In genomic region chr10:78756604-78757442, GRCh38 we compare ENCODE assay signal across 8 cellular contexts.
DNase-seq lines count a peak whose midpoint lies in the region; ATAC-seq and TF ChIP-seq lines count a peak whose summit lies in the region.

No MANE protein-coding gene starts in this region.

- TF ChIP-seq CTCF in fibroblast of mammary gland (conservative IDR thresholded peaks at IDR 0.05; ENCODE audit: control insufficient read depth, insufficient read depth, low read depth, low read length): no peak

- no peaks in the 10 kb centered on the region for H3K36me3 Mint-ChIP-seq in natural killer cell treated with Interleukin-12 subunit alpha and Interleukin-12 subunit beta and Interleukin-15 and Interleukin-18, amount 100 ng/mL, for 72 hours

- H3K9me3 Mint-ChIP-seq in natural killer cell treated with Interleukin-12 subunit alpha and Interleukin-12 subunit beta and Interleukin-15 and Interleukin-18, amount 100 ng/mL, for 72 hours: no peaks in the 10 kb centered on the region

- DNase-seq in NK-92 treated with Interleukin-12 subunit alpha and Interleukin-12 subunit beta, amount 100 ng/mL, for 24 hours (lab: John Stamatoyannopoulos, UW): peak; percentile 47
- DNase-seq in NK-92 (lab: John Stamatoyannopoulos, UW; ENCODE audit: unreplicated experiment) (no peak), SW480 (ENCODE audit: low spot score) (peak; percentile 92), fibroblast of mammary gland (ENCODE audit: low read depth) (peak; percentile 97), ureter (ENCODE audit: low spot score) (peak; percentile 88)
- DNase-seq in natural killer cell treated with Interleukin-12 subunit alpha and Interleukin-12 subunit beta and Interleukin-15 and Interleukin-18, amount 100 ng/mL, for 72 hours (ENCODE audit: low spot score): peak; percentile 73

- H3K27me3 Mint-ChIP-seq in natural killer cell treated with Interleukin-12 subunit alpha and Interleukin-12 subunit beta and Interleukin-15 and Interleukin-18, amount 100 ng/mL, for 72 hours: peaks cover 27 to 44% of the 10 kb centered on the region in 2 donors

- H3K4me3 Mint-ChIP-seq in natural killer cell treated with Interleukin-12 subunit alpha and Interleukin-12 subunit beta and Interleukin-15 and Interleukin-18, amount 100 ng/mL, for 72 hours: peak overlapping the region; percentile 0

- ATAC-seq in natural killer cell treated with Interleukin-12 subunit alpha and Interleukin-12 subunit beta and Interleukin-15 and Interleukin-18, amount 100 ng/mL, for 72 hours: peak; percentile 76 to 88
- no peak for ATAC-seq in GM18519 (IDR thresholded peaks at IDR 0.05; ENCODE audit: low FRiP score, unreplicated experiment)
- no peak for ATAC-seq in HG02610 (IDR thresholded peaks at IDR 0.05; ENCODE audit: unreplicated experiment)

- H3K4me1 Mint-ChIP-seq in natural killer cell treated with Interleukin-12 subunit alpha and Interleukin-12 subunit beta and Interleukin-15 and Interleukin-18, amount 100 ng/mL, for 72 hours (ENCODE audit: low read depth in 2 of 2): peaks cover 7 to 13% of the 10 kb centered on the region in 2 donors

- H3K27ac Mint-ChIP-seq in natural killer cell treated with Interleukin-12 subunit alpha and Interleukin-12 subunit beta and Interleukin-15 and Interleukin-18, amount 100 ng/mL, for 72 hours: peak overlapping the region in 1 of 2 donors; percentile 7

- no peak overlapping the region for H3K4me3 ChIP-seq in fibroblast of mammary gland (ENCODE audit: control insufficient read depth, low read depth, low read length)

Comparison
In these comparisons a context has a peak if more than half of its experiments do, and no peak if none do; other contexts are left out.
1. ATAC-seq: peak in natural killer cell treated with Interleukin-12 subunit alpha and Interleukin-12 subunit beta and Interleukin-15 and Interleukin-18, amount 100 ng/mL, for 72 hours (2 of 2); none in GM18519 (single experiment) and HG02610 (single experiment).